Comparison of ENCODE assay signal across 28 cellular contexts in the genomic region with DNA sequence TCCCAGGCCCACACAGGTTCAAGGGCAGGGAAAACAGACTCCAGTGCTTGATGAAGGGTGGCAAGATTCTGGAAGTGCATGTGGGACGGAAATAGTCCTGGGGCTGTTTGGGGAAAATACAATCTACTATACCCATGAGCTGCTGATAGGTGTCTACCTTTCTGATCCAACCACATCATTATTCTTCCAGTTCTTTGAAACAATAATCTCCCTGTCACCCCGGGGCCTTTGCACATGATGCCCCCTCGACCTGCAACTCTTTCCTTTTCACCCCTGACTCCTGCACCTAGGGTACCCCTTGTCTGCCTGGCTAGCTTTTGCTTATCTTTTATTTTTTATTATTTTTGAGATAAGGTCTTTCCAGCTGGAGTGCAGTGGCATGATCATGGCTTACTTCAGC. TPM values are rescaled to one million over a fixed set of nuclear protein-coding genes. Genes with fewer than 3 reads are reported as not detected.
"Had no signal": no experiment of that assay in that cellular context is flagged by ENCODE, and none has a peak within 500 bp of the region (broad histone marks: within the 10 kb centered on the region; RNA-seq: fewer than 3 reads in every experiment).

No MANE protein-coding gene starts in this region.

- H3K4me1 ChIP-seq: prostate gland, tibial artery had no signal

- DNase-seq: colonic mucosa; effector CD8-positive, alpha-beta T cell; endodermal cell; foreskin fibroblast; heart left ventricle; hippocampal formation; left ventricle myocardium superior; lower lobe of right lung; naive thymus-derived CD8-positive, alpha-beta T cell; nephron progenitor cell; nucleus accumbens; sigmoid colon; stimulated activated CD4-positive, alpha-beta T cell treated with anti-CD3 and anti-CD28 coated beads, Interleukin-2, amount 100 ng/mL, for 24 hours; stimulated activated CD4-positive, alpha-beta T cell treated with anti-CD3 and anti-CD28 coated beads, Interleukin-4, amount 100 ng/mL, for 24 hours; stimulated activated naive CD4-positive, alpha-beta T cell treated with Interleukin-2 at 50 U/mL for 16 hours; stomach; tibial artery; upper lobe of right lung had no signal

- H3K4me3 Mint-ChIP-seq: dendritic cell treated with granulocyte-macrophage colony-stimulating factor and Interleukin-4, amounts not matched to agents 40 ng/mL and 50 ng/mL, for 4 days; endodermal cell; naive thymus-derived CD8-positive, alpha-beta T cell; nephron progenitor cell; stimulated activated effector memory CD8-positive, alpha-beta T cell treated with anti-CD3 and anti-CD28 coated beads, Interleukin-12 subunit alpha, Interleukin-12 subunit beta, amount 100 ng/mL, for 72 hours had no signal

- H3K9me3 ChIP-seq: colonic mucosa, gastroesophageal sphincter, heart left ventricle, lower lobe of right lung, prostate gland, right atrium auricular region, sigmoid colon, stomach, tibial artery, upper lobe of right lung, vagina had no signal

- H3K27me3 Mint-ChIP-seq: dendritic cell treated with granulocyte-macrophage colony-stimulating factor and Interleukin-4, amounts not matched to agents 40 ng/mL and 50 ng/mL, for 4 days; naive thymus-derived CD8-positive, alpha-beta T cell had no signal

- H3K36me3 ChIP-seq: colonic mucosa, gastroesophageal sphincter, heart left ventricle, lower lobe of right lung, prostate gland, right atrium auricular region, sigmoid colon, stomach, tibial artery, upper lobe of right lung, vagina had no signal

- H3K27ac Mint-ChIP-seq: dendritic cell treated with granulocyte-macrophage colony-stimulating factor and Interleukin-4, amounts not matched to agents 40 ng/mL and 50 ng/mL, for 4 days; nephron progenitor cell; stimulated activated effector memory CD8-positive, alpha-beta T cell treated with anti-CD3 and anti-CD28 coated beads, Interleukin-12 subunit alpha, Interleukin-12 subunit beta, amount 100 ng/mL, for 72 hours had no signal

- FAIRE-seq: islet of Langerhans had no signal

- ATAC-seq: esophagus mucosa; gastroesophageal sphincter; heart left ventricle; left ventricle myocardium superior; lower lobe of right lung; naive thymus-derived CD8-positive, alpha-beta T cell; stimulated activated effector memory CD8-positive, alpha-beta T cell treated with anti-CD3 and anti-CD28 coated beads, Interleukin-12 subunit alpha, Interleukin-12 subunit beta, amount 100 ng/mL, for 72 hours; upper lobe of right lung had no signal

- H3K36me3 Mint-ChIP-seq: naive thymus-derived CD8-positive, alpha-beta T cell had no signal

- H3K27ac ChIP-seq: epithelial cell of prostate, gastroesophageal sphincter, heart left ventricle, lower lobe of right lung, prostate gland, right atrium auricular region, sigmoid colon, tibial artery, upper lobe of right lung, vagina had no signal

- H3K4me3 ChIP-seq: colonic mucosa, gastroesophageal sphincter, heart left ventricle, lower lobe of right lung, prostate gland, right atrium auricular region, sigmoid colon, stomach, tibial artery, upper lobe of right lung, vagina had no signal

- H3K27me3 ChIP-seq: colonic mucosa, gastroesophageal sphincter, heart left ventricle, right atrium auricular region, sigmoid colon, stomach, tibial artery, upper lobe of right lung, vagina had no signal

RNA-seq across cellular contexts. Expression of a gene that starts 45.0 kb away (rescaled TPM):
- total RNA-seq: kidney epithelial cell; naive thymus-derived CD8-positive, alpha-beta T cell had no signal
- polyA plus RNA-seq: naive thymus-derived CD8-positive, alpha-beta T cell had no signal
